ENCODE assay signal across 1 cellular context in genomic region chr22:20256042-20256441, GRCh38.
TF ChIP-seq lines count a peak whose summit lies in the region.

No MANE protein-coding gene starts in this region.

TF ChIP-seq in K562, 482 proteins besides CTCF, POLR2A, EP300 and RAD21 (continued from another document):
- TF ChIP-seq JUNB (CRISPR knock-in tag; conservative IDR thresholded peaks at IDR 0.05) (peak; percentile 38; the same call in 1 of the 2 replicates), ZBTB40 (IDR thresholded peaks at IDR 0.05) (no peak), ZBTB40 (CRISPR knock-in tag; IDR thresholded peaks at IDR 0.05) (no peak), ETV5 (CRISPR knock-in tag; IDR thresholded peaks at IDR 0.05; ENCODE audit: low read depth) (no peak), MYC (IDR thresholded peaks at IDR 0.05; ENCODE audit: low read depth, low read length) (no peak), MYC (CRISPR knock-in tag; IDR thresholded peaks at IDR 0.05; ENCODE audit: borderline replicate concordance, low read depth) (no peak), E2F3 (CRISPR knock-in tag; IDR thresholded peaks at IDR 0.05) (peak; percentile 73; the same call in 1 of the 2 replicates), NR4A1 (CRISPR knock-in tag; IDR thresholded peaks at IDR 0.05) (peak; percentile 86; the same call in 1 of the 2 replicates), NR4A1 (tag; IDR thresholded peaks at IDR 0.05) (no peak), TFAM (CRISPR knock-in tag; conservative IDR thresholded peaks at IDR 0.05) (no peak), HDAC1 (IDR thresholded peaks at IDR 0.05) (no peak), GMEB1 (CRISPR knock-in tag; IDR thresholded peaks at IDR 0.05) (no peak), ZNF3 (CRISPR knock-in tag; IDR thresholded peaks at IDR 0.05) (no peak)
TF ChIP-seq in K562: peak in this region for 14.
